In genomic region chr5:92444888-92445287, GRCh38 we compare ENCODE assay signal across 15 cellular contexts.
A peak's percentile ranks its signal among the peaks of the same experiment; 100 is the strongest.
DNase-seq lines count a peak whose midpoint lies in the region; TF ChIP-seq lines count a peak whose summit lies in the region.
"Had no signal": no experiment of that assay in that cellular context is flagged by ENCODE, and none has a peak within 500 bp of the region (broad histone marks: within the 10 kb centered on the region; RNA-seq: fewer than 3 reads in every experiment).

No MANE protein-coding gene starts in this region.

- H3K9me3 ChIP-seq in BLaER1, result peaks cover 4% of the 10 kb centered on the region; the same call in 1 of the 2 replicates

- peaks cover 13% of the 10 kb centered on the region for H3K9me3 Mint-ChIP-seq in chondrocyte (ENCODE audit: low read depth)
- peaks cover 12% of the 10 kb centered on the region for H3K9me3 Mint-ChIP-seq in nephron progenitor cell

- H3K27me3 Mint-ChIP-seq in chondrocyte (ENCODE audit: low read depth) (no peaks in the 10 kb centered on the region), nephron progenitor cell (ENCODE audit: low read depth, poor library complexity) (peaks cover 14% of the 10 kb centered on the region)
- H3K27me3 Mint-ChIP-seq: CD4-positive, alpha-beta T cell had no signal

- no peaks in the 10 kb centered on the region for H3K27me3 ChIP-seq in BLaER1

- no peaks in the 10 kb centered on the region for H4K20me1 ChIP-seq in BLaER1

- no peak overlapping the region for H3K4me3 ChIP-seq in BLaER1
- H3K4me3 ChIP-seq: GM23338 had no signal

- DNase-seq in LHCN-M2 (ENCODE audit: low read depth) (peak; percentile 31), chondrocyte (ENCODE audit: low spot score) (no peak), nephron progenitor cell (no peak), DMS79 treated with DMSO at 0.1 percent for 48 hours (lab: John Stamatoyannopoulos, UW) (no peak), D341Med (ENCODE audit: low spot score) (no peak), activated T-cell treated with anti-CD3 and anti-CD28 coated beads for 4 hours (no peak)
- DNase-seq: ACHN; C1 segment of cervical spinal cord; Calu3; CD4-positive, alpha-beta T cell; DND-41; GF-D8; H7 had no signal

- H3K9ac ChIP-seq in BLaER1, result no peak overlapping the region

- H3K36me3 Mint-ChIP-seq in chondrocyte (ENCODE audit: low read depth), result peaks cover 4% of the 10 kb centered on the region
- H3K36me3 Mint-ChIP-seq in nephron progenitor cell (ENCODE audit: low read depth), result no peaks in the 10 kb centered on the region

- H3K27ac ChIP-seq in BLaER1, result no peak overlapping the region

- peak overlapping the region; percentile 37; the same call in 1 of the 2 replicates for H3K4me2 ChIP-seq in BLaER1
- H3K4me2 ChIP-seq: GM23338 had no signal

- H3K4me1 ChIP-seq in BLaER1, result peaks cover 13% of the 10 kb centered on the region

- H3K4me1 Mint-ChIP-seq in chondrocyte (ENCODE audit: low read depth), result peaks cover 15% of the 10 kb centered on the region
- H3K4me1 Mint-ChIP-seq in nephron progenitor cell, result no peaks in the 10 kb centered on the region
- H3K4me1 Mint-ChIP-seq: GM23338 had no signal

- no peak for TF ChIP-seq CTCF in chondrocyte (IDR thresholded peaks at IDR 0.05)
- no peak for TF ChIP-seq CTCF in nephron progenitor cell (IDR thresholded peaks at IDR 0.05)

- H3K27ac Mint-ChIP-seq in chondrocyte (ENCODE audit: unreplicated experiment) (peak overlapping the region; percentile 46), nephron progenitor cell (peak overlapping the region; percentile 1)
- H3K27ac Mint-ChIP-seq: CD4-positive, alpha-beta T cell; GM23338 had no signal

- no peaks in the 10 kb centered on the region for H3K36me3 ChIP-seq in BLaER1

- H3K4me3 Mint-ChIP-seq in chondrocyte (ENCODE audit: unreplicated experiment) (peak overlapping the region; percentile 49), nephron progenitor cell (no peak overlapping the region)
- H3K4me3 Mint-ChIP-seq: CD4-positive, alpha-beta T cell; GM23338 had no signal
